8 cellular contexts compared by ENCODE assay signal in genomic region chr15:98727115-98728040, GRCh38.
DNase-seq lines count a peak whose midpoint lies in the region; ATAC-seq and TF ChIP-seq lines count a peak whose summit lies in the region.

No MANE protein-coding gene starts in this region.

- no peaks in the 10 kb centered on the region for H3K27me3 Mint-ChIP-seq in Calu3 (ENCODE audit: unreplicated experiment)
- H3K27me3 Mint-ChIP-seq in glutamatergic neuron (ENCODE audit: unreplicated experiment) = peaks cover 5% of the 10 kb centered on the region

- H3K9me3 Mint-ChIP-seq in Calu3 (ENCODE audit: low read depth, unreplicated experiment) = no peaks in the 10 kb centered on the region
- peaks cover 7% of the 10 kb centered on the region for H3K9me3 Mint-ChIP-seq in glutamatergic neuron (ENCODE audit: unreplicated experiment)

- no peak for TF ChIP-seq CTCF in Calu3 (IDR thresholded peaks at IDR 0.05; ENCODE audit: unreplicated experiment)
- TF ChIP-seq CTCF in glutamatergic neuron (IDR thresholded peaks at IDR 0.05; ENCODE audit: partially characterized antibody, unreplicated experiment) = no peak

- intact Hi-C loops in Calu3 (cut with micrococcal nuclease; ENCODE audit: unreplicated experiment) (loop anchor here (1.0 kb wide), 1 partner anchor 16 kb away; no protein-coding TSS in a partner anchor), posterior vena cava (cut with DNase I) (loop anchor here in 1 of 2 donors (10.0 kb wide), 1 partner anchor 73 kb away; no protein-coding TSS in a partner anchor)

- BruUV-seq in Calu3 (replicated peaks; lab: Mats Ljungman, UMichigan) = TSS peak; percentile 97

- H3K4me1 Mint-ChIP-seq in Calu3 (ENCODE audit: low read depth, unreplicated experiment) (peaks cover 71% of the 10 kb centered on the region), glutamatergic neuron (ENCODE audit: low read depth, unreplicated experiment) (peaks cover 39% of the 10 kb centered on the region)

- H3K27ac Mint-ChIP-seq in Calu3 (ENCODE audit: unreplicated experiment) (no peak overlapping the region), glutamatergic neuron (ENCODE audit: unreplicated experiment) (no peak overlapping the region)

- CTCF ChIA-PET in Calu3 (lab: Charles Lee) = interaction anchor here (1.0 to 1.8 kb wide), 4 partner anchors 9 to 59 kb away, joined by 3 to 10 read pairs (median 6); no protein-coding TSS in a partner anchor

- DNase-seq in Calu3 = peak; percentile 97
- DNase-seq in T1000 (lab: John Stamatoyannopoulos, UW) = peak; percentile 90
- peak; percentile 39 for DNase-seq in glutamatergic neuron
- DNase-seq in posterior vena cava (ENCODE audit: low spot score) = peak; percentile 96
- no peak for DNase-seq in NCI-H2227 (lab: John Stamatoyannopoulos, UW; ENCODE audit: unreplicated experiment)
- DNase-seq in OCI-M2 (lab: John Stamatoyannopoulos, UW; ENCODE audit: unreplicated experiment) = no peak

- H3K36me3 Mint-ChIP-seq in Calu3 (ENCODE audit: insufficient read depth, unreplicated experiment) (peaks cover 17% of the 10 kb centered on the region), glutamatergic neuron (ENCODE audit: unreplicated experiment) (no peaks in the 10 kb centered on the region)

- H3K4me3 Mint-ChIP-seq in Calu3 (ENCODE audit: low read depth, unreplicated experiment) = peak overlapping the region; percentile 63
- H3K4me3 Mint-ChIP-seq in glutamatergic neuron (ENCODE audit: unreplicated experiment) = no peak overlapping the region

- ATAC-seq in HG03159 (IDR thresholded peaks at IDR 0.05; ENCODE audit: unreplicated experiment) = no peak
- no peak for ATAC-seq in GM19035 (IDR thresholded peaks at IDR 0.05; ENCODE audit: unreplicated experiment)

Comparison
In these comparisons a context has a peak if more than half of its experiments do, and no peak if none do; other contexts are left out.
1. DNase-seq: peak in Calu3 (single experiment), T1000 (single experiment), glutamatergic neuron (single experiment) and posterior vena cava (single experiment); none in NCI-H2227 (single experiment) and OCI-M2 (single experiment).